ENCODE assay signal across 1 cellular context in genomic region chr9:91855196-91855595, GRCh38.
TF ChIP-seq lines count a peak whose summit lies in the region.

No MANE protein-coding gene starts in this region.

TF ChIP-seq in IMR-90, 13 proteins besides CTCF, POLR2A, EP300 and RAD21:
- TF ChIP-seq NFE2L2 (IDR thresholded peaks at IDR 0.05; ENCODE audit: low read depth, low read length) (no peak), USF2 (IDR thresholded peaks at IDR 0.05; ENCODE audit: low read depth, low read length) (no peak), MXI1 (IDR thresholded peaks at IDR 0.05; ENCODE audit: borderline replicate concordance, low read depth, low read length) (no peak), MAZ (IDR thresholded peaks at IDR 0.05; ENCODE audit: borderline replicate concordance, low read depth, low read length) (no peak), RFX5 (IDR thresholded peaks at IDR 0.05; ENCODE audit: low read depth, low read length) (no peak), MAFK (IDR thresholded peaks at IDR 0.05; ENCODE audit: low read depth, low read length) (no peak)
